8 cellular contexts compared by ENCODE assay signal in genomic region chr2:96208144-96209010, GRCh38. TPM values are rescaled to one million over a fixed set of nuclear protein-coding genes. Genes with fewer than 3 reads are reported as not detected.
DNase-seq lines count a peak whose midpoint lies in the region; ATAC-seq and TF ChIP-seq lines count a peak whose summit lies in the region.

TSS of gene STARD7 (minus strand) at chr2:96208827. CDS start at chr2:96208434, 393 bp downstream.

- peaks cover 41 to 78% (median 56%) of the 10 kb centered on the region in 6 donors for H3K4me1 ChIP-seq in spleen

- H3K4me1 Mint-ChIP-seq in activated B cell treated with CpG ODN at 0.5 μM for 24 hours (peaks cover 74% of the 10 kb centered on the region), immature natural killer cell (peaks cover 53 to 58% of the 10 kb centered on the region in 2 donors)

- CTCF ChIA-PET in activated B cell treated with CpG ODN at 0.5 μM for 24 hours (lab: Charles Lee) = interaction anchor here (0.5 to 1.7 kb wide), 7 partner anchors 25 to 91 kb away, joined by 3 to 10 read pairs (median 4); partner anchors contain the start of gene ASTL

- no peaks in the 10 kb centered on the region for H3K9me3 Mint-ChIP-seq in activated B cell treated with CpG ODN at 0.5 μM for 24 hours
- H3K9me3 Mint-ChIP-seq in immature natural killer cell = no peaks in the 10 kb centered on the region

- no peaks in the 10 kb centered on the region for H3K27me3 ChIP-seq in spleen (replicated peaks in 1 of 7)

- peak within 1 kb of the TSS; percentile 76 to 100 (median 94) for H3K4me3 ChIP-seq in spleen

- peak within 1 kb of the TSS; percentile 92 for H3K4me3 Mint-ChIP-seq in activated B cell treated with CpG ODN at 0.5 μM for 24 hours
- peak within 1 kb of the TSS; percentile 90 to 100 (median 98) for H3K4me3 Mint-ChIP-seq in immature natural killer cell

- intact Hi-C loops in activated B cell treated with CpG ODN at 0.5 μM for 24 hours (cut with micrococcal nuclease) = loop anchor here (1.0 to 2.0 kb wide), 8 partner anchors 9 to 330 kb away; partner anchors contain the start of gene CIAO1
- intact Hi-C loops in spleen (cut with DNase I; ENCODE audit: low total_unique reads) = loop anchor here (5.0 kb wide), 1 partner anchor 59 kb away; the partner anchor contains the start of genes CIAO1 and TMEM127

- DNase-seq in AG08396 (ENCODE audit: low spot score) (peak; percentile 98), NCI-H345 (lab: John Stamatoyannopoulos, UW) (peak; percentile 98), activated B cell treated with CpG ODN at 0.5 μM for 24 hours (peak; percentile 96), caudate nucleus (lab: John Stamatoyannopoulos, UW) (peak; percentile 55 to 98 (median 95)), immature natural killer cell (peak; percentile 96), spleen (peak; percentile 98)

- no peaks in the 10 kb centered on the region for H3K9me3 ChIP-seq in spleen

- 0 to 2% (median 1%) methylated on average over 11 to 100 of the region's 100 CpGs for WGBS in spleen, 5 donors

- H3K27ac ChIP-seq in caudate nucleus (ENCODE audit: low read depth, low read length) (peak within 1 kb of the TSS; percentile 89), spleen (peak within 1 kb of the TSS; percentile 91 to 99 (median 96))

- H3K36me3 ChIP-seq in spleen = no peaks in the 10 kb centered on the region

- no peaks in the 10 kb centered on the region for H3K27me3 Mint-ChIP-seq in activated B cell treated with CpG ODN at 0.5 μM for 24 hours
- peaks cover 2 to 14% (median 4%) of the 10 kb centered on the region in 3 donors for H3K27me3 Mint-ChIP-seq in immature natural killer cell (ENCODE audit: low read depth in 3 of 3)

- H3K36me3 Mint-ChIP-seq in activated B cell treated with CpG ODN at 0.5 μM for 24 hours (ENCODE audit: low read depth) (peaks cover 26% of the 10 kb centered on the region), immature natural killer cell (peaks cover 0 to 4% (median 0%) of the 10 kb centered on the region in 3 donors)

- ATAC-seq in GM18909 (IDR thresholded peaks at IDR 0.05; ENCODE audit: poor library complexity, unreplicated experiment) = peak; percentile 91
- ATAC-seq in HG03175 (IDR thresholded peaks at IDR 0.05; ENCODE audit: unreplicated experiment) = peak; percentile 89
- ATAC-seq in activated B cell treated with CpG ODN at 0.5 μM for 24 hours (ENCODE audit: low read depth) = peak; percentile 89

- peak within 1 kb of the TSS; percentile 91 for H3K27ac Mint-ChIP-seq in activated B cell treated with CpG ODN at 0.5 μM for 24 hours
- peak within 1 kb of the TSS; percentile 85 to 97 (median 96) for H3K27ac Mint-ChIP-seq in immature natural killer cell

- TF ChIP-seq CTCF in activated B cell treated with CpG ODN at 0.5 μM for 24 hours (IDR thresholded peaks at IDR 0.05) = no peak
- peak in 6 of 11 experiments; percentile 3 to 46 (median 27) for TF ChIP-seq CTCF in spleen (IDR thresholded peaks at IDR 0.05 in 8 of 11, conservative IDR thresholded peaks at IDR 0.05 in 3 of 11)

- POLR2A ChIA-PET in activated B cell treated with CpG ODN at 0.5 μM for 24 hours (lab: Charles Lee) = interaction anchor here (0.6 to 3.6 kb wide), 36 partner anchors 9 to 433 kb away, joined by 3 to 63 read pairs (median 9); partner anchors contain the start of genes ASTL, CIAO1, DUSP2 and NCAPH

- peak; percentile 52 to 97 (median 63) for TF ChIP-seq POLR2A in spleen (IDR thresholded peaks at IDR 0.05)

RNA-seq across cellular contexts. Expression of gene STARD7, which starts in this region (rescaled TPM):
- total RNA-seq in activated B cell treated with CpG ODN at 0.5 μM for 24 hours (148 and 158 TPM in 2 replicates), spleen (100 to 1,000 TPM in 5 of 7 donors, 10 to 100 TPM in 2; 89.8 to 174 (median 123) TPM)
- polyA plus RNA-seq in immature natural killer cell (100 to 1,000 TPM; 161 to 252 (median 173) TPM), spleen (10 to 100 TPM; 45.1 to 73.0 (median 52.2) TPM)

Comparison
In these comparisons a context has a peak if more than half of its experiments do, and no peak if none do; other contexts are left out.
1. Peak in every context shown above with its lines: DNase-seq, ATAC-seq, H3K4me3 ChIP-seq and H3K27ac ChIP-seq.